ENCODE assay signal across 17 cellular contexts in the genomic region with DNA sequence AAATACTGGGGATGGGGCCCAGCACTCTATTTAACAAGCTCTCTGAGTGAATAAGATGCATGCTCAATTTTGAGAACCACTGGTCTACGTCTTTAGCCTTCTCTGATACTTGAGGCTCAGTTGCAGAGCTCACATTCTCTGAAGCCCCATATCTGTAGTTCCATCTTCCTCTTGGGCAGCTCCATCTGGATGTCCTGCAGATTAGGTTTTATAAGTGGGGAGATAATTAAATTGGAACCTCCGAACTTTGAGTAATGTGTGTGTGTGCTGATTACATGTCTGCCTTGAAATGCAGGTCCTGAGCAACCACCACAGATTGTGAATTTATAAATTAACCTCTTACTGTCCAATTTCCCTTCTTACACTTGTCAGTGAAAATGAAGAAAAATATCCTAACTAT. TPM values are rescaled to one million over a fixed set of nuclear protein-coding genes. Genes with fewer than 3 reads are reported as not detected.
DNase-seq lines count a peak whose midpoint lies in the region; ATAC-seq and TF ChIP-seq lines count a peak whose summit lies in the region.
"Had no signal": no experiment of that assay in that cellular context is flagged by ENCODE, and none has a peak within 500 bp of the region (broad histone marks: within the 10 kb centered on the region; RNA-seq: fewer than 3 reads in every experiment).

No MANE protein-coding gene starts in this region.

- no peaks in the 10 kb centered on the region for H3K9me3 Mint-ChIP-seq in activated CD8-positive, alpha-beta T cell treated with anti-CD3 and anti-CD28 coated beads for 36 hours
- H3K9me3 Mint-ChIP-seq in activated CD8-positive, alpha-beta T cell treated with anti-CD3 and anti-CD28 coated beads, Interleukin-2, amount 10 ng/mL, durations not matched to agents 7 days and 5 days (ENCODE audit: insufficient read depth) = no peaks in the 10 kb centered on the region
- H3K9me3 Mint-ChIP-seq: activated CD4-positive, alpha-beta memory T cell treated with anti-CD3 and anti-CD28 coated beads for 36 hours; neural crest cell; T-helper 1 cell treated with Interleukin-12 subunit alpha and Interleukin-12 subunit beta and Interleukin-4 antibody, amounts not matched to agents 30 μg/mL and 1 μg/mL, for 36 hours had no signal

- WGBS in gastroesophageal sphincter (ENCODE audit: low coverage in 1 of 2), 2 donors = 35 to 38% methylated on average over 2 of the region's 2 CpGs
- 59% methylated on average over 2 of the region's 2 CpGs for WGBS in smooth muscle cell (ENCODE audit: low lambda C conversion rate)

- peaks cover 5% of the 10 kb centered on the region for H3K79me2 ChIP-seq in smooth muscle cell (ENCODE audit: low read depth)

- peaks cover 36% of the 10 kb centered on the region for H4K20me1 ChIP-seq in smooth muscle cell (ENCODE audit: low read depth)

- H3K4me2 ChIP-seq in smooth muscle cell = no peak overlapping the region
- H3K4me2 ChIP-seq: A549 had no signal

- H3K27ac ChIP-seq in SJCRH30 = peak overlapping the region; percentile 59; the same call in 1 of the 2 replicates
- H3K27ac ChIP-seq in gastroesophageal sphincter = peak overlapping the region; percentile 39 to 76 (median 71)
- peak overlapping the region; percentile 85 for H3K27ac ChIP-seq in smooth muscle cell (ENCODE audit: low read depth)
- H3K27ac ChIP-seq: A549, WERI-Rb-1 had no signal

- no peaks in the 10 kb centered on the region for H3K9me3 ChIP-seq in SJCRH30 (replicated peaks)
- no peaks in the 10 kb centered on the region for H3K9me3 ChIP-seq in gastroesophageal sphincter
- H3K9me3 ChIP-seq in smooth muscle cell (replicated peaks; ENCODE audit: low read depth) = no peaks in the 10 kb centered on the region
- H3K9me3 ChIP-seq: A549, heart right ventricle had no signal

- H3K4me1 ChIP-seq in SJCRH30 (peaks cover 21% of the 10 kb centered on the region), gastroesophageal sphincter (peaks cover 4 to 55% (median 23%) of the 10 kb centered on the region in 3 donors), smooth muscle cell (ENCODE audit: low read depth) (no peaks in the 10 kb centered on the region)
- H3K4me1 ChIP-seq: A549 had no signal

- H3K4me3 ChIP-seq in SJCRH30 (no peak overlapping the region), gastroesophageal sphincter (no peak overlapping the region), smooth muscle cell (no peak overlapping the region)
- H3K4me3 ChIP-seq: A549, heart right ventricle had no signal

- no peak for TF ChIP-seq POLR2A in gastroesophageal sphincter (IDR thresholded peaks at IDR 0.05)

- H3K36me3 Mint-ChIP-seq in activated CD8-positive, alpha-beta T cell treated with anti-CD3 and anti-CD28 coated beads for 36 hours (ENCODE audit: low read depth) = peaks cover 33% of the 10 kb centered on the region
- H3K36me3 Mint-ChIP-seq in activated CD8-positive, alpha-beta T cell treated with anti-CD3 and anti-CD28 coated beads, Interleukin-2, amount 10 ng/mL, durations not matched to agents 7 days and 5 days (ENCODE audit: low read depth) = peaks cover 37% of the 10 kb centered on the region

- H3K36me3 ChIP-seq in SJCRH30 (peaks cover 30% of the 10 kb centered on the region), gastroesophageal sphincter (peaks cover 0 to 29% of the 10 kb centered on the region in 2 donors), smooth muscle cell (ENCODE audit: low read depth) (no peaks in the 10 kb centered on the region)

- POLR2A ChIA-PET in activated CD8-positive, alpha-beta T cell treated with anti-CD3 and anti-CD28 coated beads for 36 hours (lab: Charles Lee) = interaction anchor here (1.2 to 1.6 kb wide), 3 partner anchors 10 to 16 kb away, joined by 3 to 5 read pairs (median 3); no protein-coding TSS in a partner anchor
- POLR2A ChIA-PET in activated CD8-positive, alpha-beta T cell treated with anti-CD3 and anti-CD28 coated beads, Interleukin-2, amount 10 ng/mL, durations not matched to agents 7 days and 5 days (lab: Charles Lee) = no interaction called here

- no peak overlapping the region for H3K4me3 Mint-ChIP-seq in activated CD8-positive, alpha-beta T cell treated with anti-CD3 and anti-CD28 coated beads for 36 hours
- H3K4me3 Mint-ChIP-seq in activated CD8-positive, alpha-beta T cell treated with anti-CD3 and anti-CD28 coated beads, Interleukin-2, amount 10 ng/mL, durations not matched to agents 7 days and 5 days = no peak overlapping the region
- H3K4me3 Mint-ChIP-seq: activated CD4-positive, alpha-beta memory T cell treated with anti-CD3 and anti-CD28 coated beads for 36 hours; T-helper 1 cell treated with Interleukin-12 subunit alpha and Interleukin-12 subunit beta and Interleukin-4 antibody, amounts not matched to agents 30 μg/mL and 1 μg/mL, for 36 hours had no signal

- ATAC-seq in activated CD8-positive, alpha-beta T cell treated with anti-CD3 and anti-CD28 coated beads for 36 hours = no peak
- no peak for ATAC-seq in activated CD8-positive, alpha-beta T cell treated with anti-CD3 and anti-CD28 coated beads, Interleukin-2, amount 10 ng/mL, durations not matched to agents 7 days and 5 days
- ATAC-seq in gastroesophageal sphincter = no peak
- ATAC-seq: A549 had no signal

- H3K27ac Mint-ChIP-seq in activated CD8-positive, alpha-beta T cell treated with anti-CD3 and anti-CD28 coated beads for 36 hours = peak overlapping the region; percentile 28
- no peak overlapping the region for H3K27ac Mint-ChIP-seq in activated CD8-positive, alpha-beta T cell treated with anti-CD3 and anti-CD28 coated beads, Interleukin-2, amount 10 ng/mL, durations not matched to agents 7 days and 5 days
- H3K27ac Mint-ChIP-seq: T-helper 1 cell treated with Interleukin-12 subunit alpha and Interleukin-12 subunit beta and Interleukin-4 antibody, amounts not matched to agents 30 μg/mL and 1 μg/mL, for 36 hours had no signal

- peaks cover 52% of the 10 kb centered on the region for H3K4me1 Mint-ChIP-seq in activated CD8-positive, alpha-beta T cell treated with anti-CD3 and anti-CD28 coated beads for 36 hours (ENCODE audit: low read depth)
- peaks cover 40% of the 10 kb centered on the region for H3K4me1 Mint-ChIP-seq in activated CD8-positive, alpha-beta T cell treated with anti-CD3 and anti-CD28 coated beads, Interleukin-2, amount 10 ng/mL, durations not matched to agents 7 days and 5 days (ENCODE audit: low read depth)

- H3K27me3 Mint-ChIP-seq in activated CD8-positive, alpha-beta T cell treated with anti-CD3 and anti-CD28 coated beads for 36 hours = no peaks in the 10 kb centered on the region
- H3K27me3 Mint-ChIP-seq in activated CD8-positive, alpha-beta T cell treated with anti-CD3 and anti-CD28 coated beads, Interleukin-2, amount 10 ng/mL, durations not matched to agents 7 days and 5 days (ENCODE audit: low read depth) = no peaks in the 10 kb centered on the region
- H3K27me3 Mint-ChIP-seq: activated CD4-positive, alpha-beta memory T cell treated with anti-CD3 and anti-CD28 coated beads for 36 hours had no signal

- no peak for TF ChIP-seq CTCF in activated CD8-positive, alpha-beta T cell treated with anti-CD3 and anti-CD28 coated beads for 36 hours (IDR thresholded peaks at IDR 0.05)
- no peak for TF ChIP-seq CTCF in gastroesophageal sphincter (IDR thresholded peaks at IDR 0.05)
- no peak for TF ChIP-seq CTCF in smooth muscle cell (IDR thresholded peaks at IDR 0.05; ENCODE audit: borderline replicate concordance, insufficient read depth, poor library complexity, severe bottlenecking)

- no peak for DNase-seq in activated CD8-positive, alpha-beta T cell treated with anti-CD3 and anti-CD28 coated beads for 36 hours
- DNase-seq in activated CD8-positive, alpha-beta T cell treated with anti-CD3 and anti-CD28 coated beads, Interleukin-2, amount 10 ng/mL, durations not matched to agents 7 days and 5 days = no peak
- DNase-seq in SJCRH30 (no peak), smooth muscle cell (lab: John Stamatoyannopoulos, UW; ENCODE audit: unreplicated experiment) (no peak), ecto neural progenitor cell (ENCODE audit: low spot score) (no peak), HCEC 1CT (no peak), NCI-H510A (lab: John Stamatoyannopoulos, UW) (no peak)
- DNase-seq: activated CD4-positive, alpha-beta memory T cell treated with anti-CD3 and anti-CD28 coated beads for 36 hours; effector CD8-positive, alpha-beta T cell; mammary epithelial cell; NK-92 treated with Interleukin-12 subunit alpha and Interleukin-12 subunit beta, amount 100 ng/mL, for 24 hours; WERI-Rb-1 had no signal

- H3F3A ChIP-seq in smooth muscle cell (ENCODE audit: low read depth) = peaks cover 20% of the 10 kb centered on the region

- H2AFZ ChIP-seq in smooth muscle cell (ENCODE audit: low read depth) = no peak overlapping the region

- intact Hi-C loops in activated CD8-positive, alpha-beta T cell treated with anti-CD3 and anti-CD28 coated beads for 36 hours (cut with micrococcal nuclease) = no loop called here

- CTCF ChIA-PET in activated CD8-positive, alpha-beta T cell treated with anti-CD3 and anti-CD28 coated beads for 36 hours (lab: Charles Lee) = interaction anchor here (1.2 to 1.3 kb wide), 2 partner anchors 96 to 98 kb away, joined by 3 read pairs; no protein-coding TSS in a partner anchor
- CTCF ChIA-PET in activated CD8-positive, alpha-beta T cell treated with anti-CD3 and anti-CD28 coated beads, Interleukin-2, amount 10 ng/mL, durations not matched to agents 7 days and 5 days (lab: Charles Lee) = interaction anchor here (1.1 kb wide), 1 partner anchor 95 kb away, joined by 3 read pairs; no protein-coding TSS in a partner anchor

- H3K27me3 ChIP-seq in SJCRH30 (no peaks in the 10 kb centered on the region), gastroesophageal sphincter (no peaks in the 10 kb centered on the region), smooth muscle cell (ENCODE audit: low read depth) (no peaks in the 10 kb centered on the region)
- H3K27me3 ChIP-seq: heart right ventricle had no signal

- peak overlapping the region; percentile 47 for H3K9ac ChIP-seq in smooth muscle cell (ENCODE audit: low read depth)

- no peak for TF ChIP-seq EP300 in gastroesophageal sphincter (IDR thresholded peaks at IDR 0.05)

RNA-seq across cellular contexts. Expression of gene RASL11A, which starts 7.2 kb away (rescaled TPM):
- total RNA-seq in activated CD8-positive, alpha-beta T cell treated with anti-CD3 and anti-CD28 coated beads for 36 hours = 1 to 10 TPM; 2.7 to 3.1 TPM
- total RNA-seq in activated CD8-positive, alpha-beta T cell treated with anti-CD3 and anti-CD28 coated beads, Interleukin-2, amount 10 ng/mL, durations not matched to agents 7 days and 5 days = under 1 TPM; 0.52 to 0.92 TPM
- 0.75 and 1.1 TPM in 2 replicates for total RNA-seq in SJCRH30 (2014; rRNA removed; shearing (Covaris generic))
- total RNA-seq in gastroesophageal sphincter (10 to 100 TPM; 12.8 to 53.6 (median 35.4) TPM), smooth muscle cell (1.9 and 2.9 TPM in 2 replicates)
- polyA plus RNA-seq in smooth muscle cell = 0.30 TPM in 1 of 2 replicates, not detected in the other

RNA-seq across cellular contexts. Expression of gene RPL21, which starts 12.1 kb away (rescaled TPM):
- 1,000 to 10,000 TPM; 1,401 to 1,445 TPM for total RNA-seq in activated CD8-positive, alpha-beta T cell treated with anti-CD3 and anti-CD28 coated beads for 36 hours
- total RNA-seq in activated CD8-positive, alpha-beta T cell treated with anti-CD3 and anti-CD28 coated beads, Interleukin-2, amount 10 ng/mL, durations not matched to agents 7 days and 5 days = 100 to 1,000 TPM; 784 to 807 TPM
- 2,116 and 2,164 TPM in 2 replicates for total RNA-seq in SJCRH30 (2014; rRNA removed; shearing (Covaris generic))
- total RNA-seq in gastroesophageal sphincter = 1,000 to 10,000 TPM in 3 of 4 donors, 100 to 1,000 TPM in 1; 336 to 1,611 (median 1,228) TPM
- 1,167 and 1,191 TPM in 2 replicates for total RNA-seq in smooth muscle cell
- polyA plus RNA-seq in smooth muscle cell = 361 and 374 TPM in 2 replicates
